In the genomic region with DNA sequence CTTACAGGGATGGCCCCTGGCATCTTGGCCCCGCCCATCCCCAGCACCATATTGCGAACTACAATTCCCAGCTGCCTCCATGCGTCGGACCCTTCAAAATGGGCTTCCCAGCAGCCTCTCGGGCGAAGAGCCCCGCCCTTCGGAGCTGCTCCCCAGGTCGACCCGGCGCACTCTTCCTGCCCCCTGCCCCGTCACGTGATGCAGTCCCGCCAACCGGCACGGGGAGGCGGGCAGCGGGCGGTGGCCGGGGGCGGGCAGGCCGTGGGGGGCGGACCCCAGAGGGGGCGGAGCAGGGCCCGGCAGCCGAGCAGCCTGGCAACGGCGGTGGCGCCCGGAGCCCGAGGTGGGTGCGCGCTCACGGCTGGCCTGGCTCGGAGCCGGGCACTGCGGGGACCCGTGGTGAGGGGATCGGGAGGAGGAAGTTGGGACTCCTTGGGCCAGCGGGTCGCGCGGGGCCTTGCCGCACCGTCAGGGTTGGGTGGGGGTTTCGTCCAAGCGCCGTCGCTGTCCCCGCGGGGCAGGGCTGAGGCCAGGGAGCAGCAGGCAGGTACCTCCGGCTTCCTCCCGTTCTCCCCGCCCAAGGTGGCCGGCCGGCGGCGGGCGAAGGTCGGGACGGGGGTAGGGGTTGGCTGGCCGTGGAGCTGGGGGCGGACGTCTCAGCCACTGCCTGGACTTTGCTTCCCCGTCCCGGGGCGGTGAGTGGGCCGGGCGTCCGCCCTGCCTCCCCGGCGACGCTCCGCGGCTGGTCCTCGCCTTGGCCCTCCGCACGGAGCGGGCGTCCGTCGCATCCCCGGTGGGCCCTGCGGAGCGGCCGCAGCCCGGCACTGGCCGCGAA, we compare ENCODE assay signal across 8 cellular contexts. TPM values are rescaled to one million over a fixed set of nuclear protein-coding genes. Genes with fewer than 3 reads are reported as not detected.
DNase-seq lines count a peak whose midpoint lies in the region; ATAC-seq and TF ChIP-seq lines count a peak whose summit lies in the region.

TSS of gene MTM1 (plus strand) at position 302 of the 835 bp plus-strand sequence. CDS start 23,994 bp downstream, outside the sequence.

- H3K27me3 ChIP-seq in PC-9 (ENCODE audit: insufficient read depth, low read depth) = no peaks in the 10 kb centered on the region

- CTCF ChIA-PET in PC-9 (lab: Charles Lee) = interaction anchor here (1.4 kb wide), 1 partner anchor 629 kb away, joined by 4 read pairs; no protein-coding TSS in a partner anchor

- ATAC-seq in GM21723 (IDR thresholded peaks at IDR 0.05; ENCODE audit: unreplicated experiment) (peak; percentile 93), mucosa of descending colon (peak; percentile 89)

- TF ChIP-seq CTCF in PC-9 (conservative IDR thresholded peaks at IDR 0.05) (no peak), epithelial cell of proximal tubule (conservative IDR thresholded peaks at IDR 0.05; ENCODE audit: low read depth, low read length) (no peak), mucosa of descending colon (IDR thresholded peaks at IDR 0.05) (no peak)

- H4K20me1 ChIP-seq in PC-9 (ENCODE audit: insufficient read depth) = no peaks in the 10 kb centered on the region

- H3K36me3 ChIP-seq in PC-9 (ENCODE audit: low read depth) = no peaks in the 10 kb centered on the region
- H3K36me3 ChIP-seq in mucosa of descending colon (ENCODE audit: low read depth) = no peaks in the 10 kb centered on the region

- H3K4me3 ChIP-seq in PC-9 (peak within 1 kb of the TSS; percentile 79), epithelial cell of proximal tubule (ENCODE audit: low read depth, low read length) (peak within 1 kb of the TSS; percentile 70), mucosa of descending colon (peak within 1 kb of the TSS; percentile 28)

- H3K4me1 ChIP-seq in PC-9 (replicated peaks; ENCODE audit: insufficient read depth) (peaks cover 50% of the 10 kb centered on the region), mucosa of descending colon (ENCODE audit: low read depth) (no peaks in the 10 kb centered on the region)

- peaks cover 4% of the 10 kb centered on the region; the same call in 1 of the 2 replicates for H3F3A ChIP-seq in PC-9 (ENCODE audit: insufficient read depth, low read depth)

- in situ Hi-C loops in KBM-7 (cut with MboI; ENCODE audit: low pct_unique_long_range_greater_than_20kb, low sequenced_read_pairs) = no loop called here

- DNase-seq in DMS53 (lab: John Stamatoyannopoulos, UW) (peak; percentile 98), KBM-7 (peak; percentile 98), PC-9 (peak; percentile 98), epithelial cell of proximal tubule (ENCODE audit: low read depth) (no peak), mucosa of descending colon (peak; percentile 92 to 97 (median 94))
- DNase-seq in activated T-cell treated with anti-CD3 and anti-CD28 coated beads, Interleukin-2, amount 50 U/mL, for 1 hour = peak; percentile 91
- DNase-seq in stimulated activated CD8-positive, alpha-beta memory T cell treated with anti-CD3 and anti-CD28 coated beads, Interleukin-4, amount 100 ng/mL, for 1 hour (ENCODE audit: low read depth in 2 of 2, low spot score in 1 of 2) = peak; percentile 61 to 77

- intact Hi-C loops in PC-9 (cut with micrococcal nuclease; ENCODE audit: unreplicated experiment) = loop anchor here (5.0 to 10.0 kb wide), 2 partner anchors 414 to 1024 kb away; partner anchors contain the start of genes EOLA1, HMGB3 and HSFX3
- intact Hi-C loops in mucosa of descending colon (cut with DNase I, micrococcal nuclease) = no loop called here

- H3K9me2 ChIP-seq in PC-9 (ENCODE audit: insufficient read depth) = no peaks in the 10 kb centered on the region

- BruUV-seq in PC-9 (replicated peaks; lab: Mats Ljungman, UMichigan) = no TSS peak

- peak within 1 kb of the TSS; percentile 85 for H2AFZ ChIP-seq in PC-9

- H3K9me3 ChIP-seq in PC-9 (ENCODE audit: insufficient read depth, low read depth) (no peaks in the 10 kb centered on the region), mucosa of descending colon (no peaks in the 10 kb centered on the region)

- POLR2A ChIA-PET in PC-9 (lab: Charles Lee; ENCODE audit: unreplicated experiment) = interaction anchor here (0.6 to 1.0 kb wide), 3 partner anchors 125 to 831 kb away, joined by 4 to 7 read pairs (median 5); partner anchors contain the start of gene MTMR1

- peaks cover 46% of the 10 kb centered on the region for H3K79me2 ChIP-seq in PC-9 (ENCODE audit: low read depth)

- no peak within 1 kb of the TSS for H3K27ac ChIP-seq in PC-9

- peak within 1 kb of the TSS; percentile 90 for H3K4me2 ChIP-seq in PC-9

RNA-seq across cellular contexts. Expression of gene MTM1, which starts in this region (rescaled TPM):
- 17.4 and 22.9 TPM in 2 replicates for total RNA-seq in PC-9 (2021)
- 3.8 and 4.1 TPM in 2 replicates for total RNA-seq in epithelial cell of proximal tubule
- total RNA-seq in mucosa of descending colon = 10 to 100 TPM; 42.2 to 77.3 (median 56.9) TPM

Comparison
In these comparisons a context has a peak if more than half of its experiments do, and no peak if none do; other contexts are left out.
1. H3K4me3 ChIP-seq: peak in every context shown above with its lines; median percentile 79 in PC-9; 70 in epithelial cell of proximal tubule; 28 in mucosa of descending colon.